In genomic region chr6:169132361-169132895, GRCh38 we compare ENCODE assay signal across 24 cellular contexts.
A peak's percentile ranks its signal among the peaks of the same experiment; 100 is the strongest.
DNase-seq lines count a peak whose midpoint lies in the region; ATAC-seq, FAIRE-seq and TF ChIP-seq lines count a peak whose summit lies in the region.
"Had no signal": no experiment of that assay in that cellular context is flagged by ENCODE, and none has a peak within 500 bp of the region (broad histone marks: within the 10 kb centered on the region; RNA-seq: fewer than 3 reads in every experiment).

No MANE protein-coding gene starts in this region.

- H2AK5ac ChIP-seq in H1 (ENCODE audit: low read depth, low read length): no peak overlapping the region

- POLR2A ChIA-PET in H1 (lab: Charles Lee; ENCODE audit: partially characterized antibody): no interaction called here

- no peak overlapping the region for H2AFZ ChIP-seq in H1 (ENCODE audit: low read length)

- H2BK20ac ChIP-seq in H1 (ENCODE audit: low read length): no peak overlapping the region; the same call in 1 of the 2 replicates

- TF ChIP-seq CTCF in H1 (IDR thresholded peaks at IDR 0.05; ENCODE audit: control extremely low read depth in 1 of 3, insufficient read depth in 1 of 3, low read depth in 1 of 3, low read length in 3 of 3): no peak
- TF ChIP-seq CTCF in sigmoid colon (IDR thresholded peaks at IDR 0.05): no peak

- intact Hi-C loops in sigmoid colon (cut with DNase I): no loop called here

- H3K9me3 ChIP-seq in SJCRH30 (replicated peaks) (peaks cover 13% of the 10 kb centered on the region), H1 (ENCODE audit: insufficient read depth in 2 of 2, low read depth in 1 of 2, low read length in 1 of 2) (peaks cover 0 to 2% of the 10 kb centered on the region in 2 experiments; a peak in 1 of 4 replicates), sigmoid colon (no peaks in the 10 kb centered on the region)

- DNase-seq in LoVo (ENCODE audit: low spot score) (peak; percentile 11), SJCRH30 (peak; percentile 83 to 85), H1 (ENCODE audit: low read depth in 1 of 2, low spot score in 2 of 2) (no peak), sigmoid colon (no peak), hippocampal formation (lab: John Stamatoyannopoulos, UW) (no peak)
- no peak for DNase-seq in activated T-cell treated with anti-CD3 and anti-CD28 coated beads, Interleukin-2, amount 50 U/mL, for 48 hours
- DNase-seq: DMS153, DND-41, IMR-90, KG1, NCI-H1092, NCI-H1417 treated with DMSO at 0.1 percent for 48 hours, NCI-H1694 treated with DMSO at 0.1 percent for 48 hours, NCI-H2081, NCI-H2227 treated with DMSO at 0.1 percent for 48 hours, NCI-H510A, NCI-H69, RPMI8226, SHP77 had no signal

- no peak overlapping the region for H4K91ac ChIP-seq in H1 (replicated peaks; ENCODE audit: insufficient read length, low read length)

- peak overlapping the region; percentile 37; the same call in 1 of the 2 replicates for H3K27ac ChIP-seq in SJCRH30
- no peak overlapping the region for H3K27ac ChIP-seq in H1 (ENCODE audit: low read depth, low read length)
- peak overlapping the region in 3 of 4 donors; percentile 34 to 55 (median 43) for H3K27ac ChIP-seq in sigmoid colon
- H3K27ac ChIP-seq: SK-N-MC had no signal

- no peak for TF ChIP-seq POLR2A in H1 (IDR thresholded peaks at IDR 0.05; ENCODE audit: control extremely low read depth in 1 of 2, low read depth in 2 of 2, low read length in 2 of 2)
- no peak for TF ChIP-seq POLR2A in sigmoid colon (IDR thresholded peaks at IDR 0.05)

- WGBS in H1 (ENCODE audit: extremely low coverage in 1 of 2, insufficient coverage in 1 of 2, insufficient read length in 1 of 2, insufficient replicate concordance in 2 of 2, low coverage in 1 of 2, low lambda C conversion rate in 2 of 2, missing lambda C conversion rate in 1 of 2), 2 experiments: 88% methylated on average over 2 of the region's 2 CpGs; no CpG with 5 or more reads in 1 of the 2 experiments
- 84 to 86% methylated on average over 2 of the region's 2 CpGs for WGBS in sigmoid colon, 2 donors

- no peak overlapping the region for H3K4me2 ChIP-seq in H1 (ENCODE audit: insufficient read depth in 1 of 2, low read depth in 2 of 2, low read length in 2 of 2)

- H4K5ac ChIP-seq in H1 (ENCODE audit: insufficient read length, low read depth, low read length): no peak overlapping the region

- no peak overlapping the region for H3K23ac ChIP-seq in H1 (ENCODE audit: insufficient read length)

- CTCF ChIA-PET in H1 (lab: Charles Lee; ENCODE audit: partially characterized antibody): no interaction called here

- no peak overlapping the region for H3K9ac ChIP-seq in H1 (replicated peaks in 1 of 4; ENCODE audit: extremely low read depth in 1 of 4, low read depth in 3 of 4, low read length in 3 of 4)

- H3K14ac ChIP-seq in H1 (ENCODE audit: insufficient read length): no peak overlapping the region

- H3K56ac ChIP-seq in H1 (replicated peaks; ENCODE audit: insufficient read length, low read depth, low read length): no peak overlapping the region

- no peak overlapping the region for H3K18ac ChIP-seq in H1 (ENCODE audit: extremely low read depth, low read length)

- H3K36me3 ChIP-seq in SJCRH30: no peaks in the 10 kb centered on the region
- no peaks in the 10 kb centered on the region for H3K36me3 ChIP-seq in H1 (ENCODE audit: control insufficient read depth in 2 of 4, insufficient read depth in 4 of 4, low read length in 3 of 4)
- no peaks in the 10 kb centered on the region for H3K36me3 ChIP-seq in sigmoid colon

- H3K4me1 ChIP-seq in SJCRH30: peaks cover 17% of the 10 kb centered on the region
- peaks cover 0 to 5% (median 2%) of the 10 kb centered on the region in 4 experiments; a peak in 2 of 7 replicates for H3K4me1 ChIP-seq in H1 (replicated peaks in 1 of 4; ENCODE audit: control insufficient read depth in 3 of 4, insufficient read depth in 4 of 4, low read length in 3 of 4)
- peaks cover 0 to 24% (median 13%) of the 10 kb centered on the region in 4 donors for H3K4me1 ChIP-seq in sigmoid colon

- no peak overlapping the region for H2BK120ac ChIP-seq in H1 (replicated peaks; ENCODE audit: low read depth, low read length)

- H3K23me2 ChIP-seq in H1 (ENCODE audit: low read depth, low read length): no peaks in the 10 kb centered on the region

- H2BK12ac ChIP-seq in H1 (ENCODE audit: low read depth, low read length): no peak overlapping the region

- no peak for TF ChIP-seq RAD21 in H1 (IDR thresholded peaks at IDR 0.05 in 1 of 2, conservative IDR thresholded peaks at IDR 0.05 in 1 of 2; ENCODE audit: low read depth in 2 of 2, low read length in 2 of 2)

- H4K8ac ChIP-seq in H1 (ENCODE audit: extremely low read depth, insufficient read depth, low read length): peak overlapping the region; percentile 59; the same call in 1 of the 2 replicates

- no peak overlapping the region for H3K4ac ChIP-seq in H1 (replicated peaks; ENCODE audit: insufficient read length, low read depth, low read length)

- no peak for FAIRE-seq in H1 (lab: Jason Lieb, UNC)
- FAIRE-seq: GM12892, GM19239 had no signal

- H2BK15ac ChIP-seq in H1 (ENCODE audit: low read length): no peak overlapping the region

- H3K27me3 ChIP-seq in SJCRH30 (no peaks in the 10 kb centered on the region), H1 (replicated peaks in 1 of 4; ENCODE audit: control insufficient read depth in 3 of 4, extremely low read depth in 1 of 4, insufficient read depth in 3 of 4, low read length in 3 of 4) (no peaks in the 10 kb centered on the region), sigmoid colon (no peaks in the 10 kb centered on the region)

- H2BK5ac ChIP-seq in H1 (ENCODE audit: low read depth, low read length): no peak overlapping the region

- no peaks in the 10 kb centered on the region for H3K79me1 ChIP-seq in H1 (ENCODE audit: low read depth, low read length)

- no peaks in the 10 kb centered on the region for H3K79me2 ChIP-seq in H1 (ENCODE audit: control insufficient read depth in 1 of 2, insufficient read depth in 2 of 2, low read length in 2 of 2)

- TF ChIP-seq EP300 in H1 (IDR thresholded peaks at IDR 0.05; ENCODE audit: borderline replicate concordance in 1 of 2, low read depth in 2 of 2, low read length in 2 of 2) (no peak), sigmoid colon (IDR thresholded peaks at IDR 0.05) (no peak)

- H3K4me3 ChIP-seq in SJCRH30 (no peak overlapping the region), H1 (ENCODE audit: extremely low read depth in 1 of 4, insufficient read depth in 2 of 4, low read depth in 3 of 4, low read length in 4 of 4) (no peak overlapping the region), sigmoid colon (no peak overlapping the region)
- H3K4me3 ChIP-seq: SK-N-MC had no signal

- ATAC-seq in GM19324 (IDR thresholded peaks at IDR 0.05; ENCODE audit: low FRiP score, unreplicated experiment): no peak
- ATAC-seq: HCT116 had no signal

- no peaks in the 10 kb centered on the region for H4K20me1 ChIP-seq in H1 (replicated peaks in 1 of 2; ENCODE audit: control insufficient read depth in 1 of 2, insufficient read depth in 2 of 2, low read length in 2 of 2)

TF ChIP-seq in H1, 55 proteins besides CTCF, POLR2A, EP300 and RAD21:
- TF ChIP-seq SIN3A (conservative IDR thresholded peaks at IDR 0.05 in 1 of 2, IDR thresholded peaks at IDR 0.05 in 1 of 2; ENCODE audit: low read depth in 1 of 2, low read length in 2 of 2) (no peak), RBBP5 (IDR thresholded peaks at IDR 0.05; ENCODE audit: borderline replicate concordance, low read depth, low read length) (no peak), POU5F1 (IDR thresholded peaks at IDR 0.05; ENCODE audit: low read depth, low read length) (no peak), TCF12 (IDR thresholded peaks at IDR 0.05; ENCODE audit: low read depth, low read length) (no peak), SIRT6 (IDR thresholded peaks at IDR 0.05; ENCODE audit: low read length) (no peak), GTF2F1 (IDR thresholded peaks at IDR 0.05; ENCODE audit: borderline replicate concordance, low read depth, low read length) (no peak), JUND (IDR thresholded peaks at IDR 0.05; ENCODE audit: low read length) (no peak), ATF2 (IDR thresholded peaks at IDR 0.05; ENCODE audit: low read length) (no peak), TAF7 (optimal IDR thresholded peaks at IDR 0.05; ENCODE audit: borderline replicate concordance, low read depth, low read length) (no peak), MAFK (IDR thresholded peaks at IDR 0.05; ENCODE audit: low read depth, low read length) (no peak), MAX (IDR thresholded peaks at IDR 0.05) (no peak)

Comparison
In these comparisons a context has a peak if more than half of its experiments do, and no peak if none do; other contexts are left out.
1. DNase-seq: peak in LoVo (single experiment) and SJCRH30 (2 of 2); none in H1 (0 of 2), sigmoid colon (single experiment), hippocampal formation (0 of 2) and activated T-cell treated with anti-CD3 and anti-CD28 coated beads, Interleukin-2, amount 50 U/mL, for 48 hours (0 of 2).